ENCODE assay signal across 8 cellular contexts in the genomic region with DNA sequence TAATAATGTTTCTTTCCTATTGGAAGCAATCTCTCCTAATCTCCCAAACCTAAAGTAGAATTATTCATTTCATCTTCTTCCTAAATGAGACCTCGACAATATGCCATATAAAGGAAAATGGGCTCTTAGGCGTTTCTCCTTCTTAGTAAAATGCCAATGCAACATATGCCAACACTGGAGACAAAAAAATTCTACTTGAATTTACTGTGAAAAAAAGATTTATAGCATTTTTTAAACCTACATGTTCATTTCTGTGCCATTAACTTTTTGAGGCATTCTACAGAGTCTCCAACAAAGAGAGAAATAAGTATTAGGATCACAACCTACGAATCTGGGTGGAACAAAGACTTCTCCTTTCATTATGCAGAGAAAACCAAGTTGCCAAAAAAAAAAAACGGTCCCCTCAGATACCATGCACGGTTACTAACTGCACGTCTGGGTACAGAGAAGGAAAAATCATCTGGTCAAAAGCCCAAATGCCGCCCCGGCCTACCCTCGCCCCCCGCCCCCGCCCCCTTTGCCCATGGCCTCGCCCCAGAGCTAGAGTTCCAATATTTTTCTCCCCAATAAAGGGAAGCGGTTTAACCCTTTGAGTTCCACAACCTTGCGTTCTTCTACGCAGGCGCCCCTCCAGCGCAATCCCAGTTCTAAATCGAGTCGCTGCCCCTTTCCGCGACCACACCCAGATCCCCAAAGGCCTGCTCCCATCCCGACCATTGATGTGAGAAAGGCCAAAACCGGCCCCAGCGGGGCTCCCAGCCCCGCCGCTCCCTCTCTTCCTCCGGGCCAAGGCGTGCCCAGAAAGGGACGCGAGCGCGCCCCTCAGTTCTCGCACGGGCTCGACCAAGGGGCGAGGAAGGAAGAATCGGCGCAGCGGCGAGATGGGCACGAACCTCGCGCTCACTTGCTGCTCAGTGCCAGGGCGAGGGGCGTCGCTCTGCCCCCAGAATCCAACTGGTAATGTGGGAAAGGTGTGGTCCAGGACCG. TPM values are rescaled to one million over a fixed set of nuclear protein-coding genes. Genes with fewer than 3 reads are reported as not detected.
DNase-seq lines count a peak whose midpoint lies in the region; ATAC-seq and TF ChIP-seq lines count a peak whose summit lies in the region.

No MANE protein-coding gene starts in this region.

- no peaks in the 10 kb centered on the region for H4K20me1 ChIP-seq in HCT116 (ENCODE audit: insufficient read depth)

- no peaks in the 10 kb centered on the region for H3K27me3 ChIP-seq in HCT116 (ENCODE audit: insufficient read depth, low read length)
- no peaks in the 10 kb centered on the region for H3K27me3 ChIP-seq in foreskin keratinocyte

- TSS peak; percentile 79 for BruUV-seq in HCT116 (replicated peaks; lab: Mats Ljungman, UMichigan)

- H3K36me3 ChIP-seq in HCT116 (ENCODE audit: control insufficient read depth in 1 of 2, insufficient read depth in 2 of 2, low read length in 2 of 2) (no peaks in the 10 kb centered on the region), urinary bladder (ENCODE audit: insufficient read depth) (no peaks in the 10 kb centered on the region)

- intact Hi-C loops in HCT116 (cut with micrococcal nuclease): no loop called here
- intact Hi-C loops in activated T-helper 1 cell treated with anti-CD3 and anti-CD28 coated beads, Interleukin-12 subunit alpha, Interleukin-12 subunit beta, Interleukin-2, Interleukin-4 antibody, amounts not matched to agents 30 ng/mL and 10 ng/mL and 1 ng/mL, durations not matched to agents 14 hours and 24 hours and 36 hours (cut with micrococcal nuclease): loop anchor here (2.0 kb wide), 1 partner anchor 78 kb away; the partner anchor contains the start of gene CLCC1

- no peaks in the 10 kb centered on the region for H3K36me3 Mint-ChIP-seq in activated T-helper 1 cell treated with anti-CD3 and anti-CD28 coated beads, Interleukin-12 subunit alpha, Interleukin-12 subunit beta, Interleukin-2, Interleukin-4 antibody, amounts not matched to agents 30 ng/mL and 10 ng/mL and 1 ng/mL, durations not matched to agents 14 hours and 24 hours and 36 hours (ENCODE audit: low read depth)
- H3K36me3 Mint-ChIP-seq in nephron progenitor cell (ENCODE audit: low read depth): no peaks in the 10 kb centered on the region

- no peaks in the 10 kb centered on the region for H3K27me3 Mint-ChIP-seq in activated T-helper 1 cell treated with anti-CD3 and anti-CD28 coated beads, Interleukin-12 subunit alpha, Interleukin-12 subunit beta, Interleukin-2, Interleukin-4 antibody, amounts not matched to agents 30 ng/mL and 10 ng/mL and 1 ng/mL, durations not matched to agents 14 hours and 24 hours and 36 hours (ENCODE audit: insufficient read depth)
- peaks cover 10% of the 10 kb centered on the region for H3K27me3 Mint-ChIP-seq in nephron progenitor cell (ENCODE audit: low read depth, poor library complexity)

- peak overlapping the region; percentile 64 for H3K27ac ChIP-seq in HCT116 (ENCODE audit: low read depth, low read length)
- H3K27ac ChIP-seq in foreskin keratinocyte: peak overlapping the region; percentile 33
- H3K27ac ChIP-seq in urinary bladder (ENCODE audit: low read depth): peak overlapping the region; percentile 12

- CTCF ChIA-PET in HCT116 (lab: Charles Lee): interaction anchor here (1.0 kb wide), 1 partner anchor 13 kb away, joined by 4 read pairs; no protein-coding TSS in a partner anchor

- no peaks in the 10 kb centered on the region for H3K9me2 ChIP-seq in HCT116 (ENCODE audit: insufficient read depth)

- peak overlapping the region; percentile 80 for H3K27ac Mint-ChIP-seq in activated T-helper 1 cell treated with anti-CD3 and anti-CD28 coated beads, Interleukin-12 subunit alpha, Interleukin-12 subunit beta, Interleukin-2, Interleukin-4 antibody, amounts not matched to agents 30 ng/mL and 10 ng/mL and 1 ng/mL, durations not matched to agents 14 hours and 24 hours and 36 hours
- H3K27ac Mint-ChIP-seq in nephron progenitor cell: no peak overlapping the region

- no peak for TF ChIP-seq POLR2A in HCT116 (IDR thresholded peaks at IDR 0.05; ENCODE audit: borderline replicate concordance, extremely low read depth, insufficient read depth, insufficient read length)

- H3K4me1 ChIP-seq in HCT116 (ENCODE audit: control insufficient read depth in 1 of 2, insufficient read depth in 2 of 2, low read length in 2 of 2) (peaks cover 3 to 15% of the 10 kb centered on the region in 2 experiments; a peak in 3 of 4 replicates), foreskin keratinocyte (no peaks in the 10 kb centered on the region), urinary bladder (ENCODE audit: insufficient read depth) (no peaks in the 10 kb centered on the region)

- RAD21 ChIA-PET in HCT116 (lab: Charles Lee; ENCODE audit: low non-redundant PET in 1 of 2, low total read pairs in 2 of 2, uncharacterized antibody in 2 of 2, unreplicated experiment in 2 of 2): no interaction called here

- peak; percentile 64 for DNase-seq in NCI-H146 (lab: John Stamatoyannopoulos, UW)
- no peak for DNase-seq in NCI-H146 treated with DMSO at 0.1 percent for 48 hours (lab: John Stamatoyannopoulos, UW; ENCODE audit: unreplicated experiment)
- no peak for DNase-seq in HCT116 (ENCODE audit: low read depth, low spot score)
- peak; percentile 29 for DNase-seq in MV-4-11 (lab: John Stamatoyannopoulos, UW)
- DNase-seq in activated T-helper 1 cell treated with anti-CD3 and anti-CD28 coated beads, Interleukin-12 subunit alpha, Interleukin-12 subunit beta, Interleukin-2, Interleukin-4 antibody, amounts not matched to agents 30 ng/mL and 10 ng/mL and 1 ng/mL, durations not matched to agents 14 hours and 24 hours and 36 hours (ENCODE audit: low spot score): no peak
- DNase-seq in foreskin keratinocyte: peak in 1 of 2 donors; percentile 11
- DNase-seq in nephron progenitor cell: peak; percentile 47

- H3K4me3 Mint-ChIP-seq in activated T-helper 1 cell treated with anti-CD3 and anti-CD28 coated beads, Interleukin-12 subunit alpha, Interleukin-12 subunit beta, Interleukin-2, Interleukin-4 antibody, amounts not matched to agents 30 ng/mL and 10 ng/mL and 1 ng/mL, durations not matched to agents 14 hours and 24 hours and 36 hours: peak overlapping the region; percentile 91
- H3K4me3 Mint-ChIP-seq in nephron progenitor cell: peak overlapping the region; percentile 93

- no peaks in the 10 kb centered on the region for H3K9me3 ChIP-seq in HCT116 (ENCODE audit: control insufficient read depth in 1 of 2, insufficient read depth in 1 of 2, low read depth in 1 of 2, low read length in 2 of 2)

- WGBS in urinary bladder: 2% methylated on average over 47 of the region's 47 CpGs

- ATAC-seq in HCT116: peak; percentile 33
- ATAC-seq in foreskin keratinocyte: peak; percentile 23

- peaks cover 11% of the 10 kb centered on the region for H3K4me1 Mint-ChIP-seq in activated T-helper 1 cell treated with anti-CD3 and anti-CD28 coated beads, Interleukin-12 subunit alpha, Interleukin-12 subunit beta, Interleukin-2, Interleukin-4 antibody, amounts not matched to agents 30 ng/mL and 10 ng/mL and 1 ng/mL, durations not matched to agents 14 hours and 24 hours and 36 hours (ENCODE audit: low read depth)
- H3K4me1 Mint-ChIP-seq in nephron progenitor cell: peaks cover 16% of the 10 kb centered on the region

- no peaks in the 10 kb centered on the region for H3K9me3 Mint-ChIP-seq in activated T-helper 1 cell treated with anti-CD3 and anti-CD28 coated beads, Interleukin-12 subunit alpha, Interleukin-12 subunit beta, Interleukin-2, Interleukin-4 antibody, amounts not matched to agents 30 ng/mL and 10 ng/mL and 1 ng/mL, durations not matched to agents 14 hours and 24 hours and 36 hours
- no peaks in the 10 kb centered on the region for H3K9me3 Mint-ChIP-seq in nephron progenitor cell

- H2AFZ ChIP-seq in HCT116 (ENCODE audit: low read depth, low read length, poor library complexity, severe bottlenecking): no peak overlapping the region

- H3K9ac ChIP-seq in HCT116 (ENCODE audit: low read length): peak overlapping the region; percentile 78

- POLR2A ChIA-PET in HCT116 (lab: Charles Lee): interaction anchor here (0.6 to 1.0 kb wide), 3 partner anchors 14 to 275 kb away, joined by 4 read pairs; no protein-coding TSS in a partner anchor

- peaks cover 14% of the 10 kb centered on the region for H3K79me2 ChIP-seq in HCT116 (ENCODE audit: insufficient read depth, low read length)

- peak overlapping the region; percentile 99 for H3K4me2 ChIP-seq in HCT116 (ENCODE audit: low read length)

- TF ChIP-seq CTCF in HCT116 (IDR thresholded peaks at IDR 0.05 in 2 of 3, conservative IDR thresholded peaks at IDR 0.05 in 1 of 3; ENCODE audit: borderline replicate concordance in 1 of 3, insufficient read depth in 1 of 3, low read depth in 2 of 3, low read length in 2 of 3): no peak
- TF ChIP-seq CTCF in foreskin keratinocyte (conservative IDR thresholded peaks at IDR 0.05): no peak
- no peak for TF ChIP-seq CTCF in nephron progenitor cell (IDR thresholded peaks at IDR 0.05)

- H3K4me3 ChIP-seq in HCT116 (replicated peaks in 1 of 2; ENCODE audit: low read depth in 1 of 2, low read length in 2 of 2) (peak overlapping the region; percentile 87 to 97), urinary bladder (ENCODE audit: low read depth, low read length) (peak overlapping the region; percentile 86)

- no peak for TF ChIP-seq RAD21 in HCT116 (IDR thresholded peaks at IDR 0.05; ENCODE audit: low read depth)

TF ChIP-seq in HCT116, 20 proteins besides CTCF, POLR2A, EP300 and RAD21 (continues in another document):
- no peak for TF ChIP-seq ZFX (IDR thresholded peaks at IDR 0.05)

RNA-seq across cellular contexts. Expression of gene WDR47, which starts 1.0 kb away (rescaled TPM):
- total RNA-seq in HCT116 (2021; ENCODE audit: unreplicated experiment) (9.3 TPM), foreskin keratinocyte (20.0 and 22.4 TPM in 2 replicates), urinary bladder (21.0 TPM)
- 3.1 and 4.5 TPM in 2 replicates for polyA plus RNA-seq in HCT116 (2012)
- 11.5 and 14.4 TPM in 2 replicates for total RNA-seq in activated T-helper 1 cell treated with anti-CD3 and anti-CD28 coated beads, Interleukin-12 subunit alpha, Interleukin-12 subunit beta, Interleukin-2, Interleukin-4 antibody, amounts not matched to agents 30 ng/mL and 10 ng/mL and 1 ng/mL, durations not matched to agents 14 hours and 24 hours and 36 hours
- polyA plus RNA-seq in foreskin keratinocyte (4.9 and 5.8 TPM in 2 replicates), urinary bladder (10.5 TPM)

RNA-seq across cellular contexts. Expression of gene TAF13, which starts 34.9 kb away (rescaled TPM):
- 27.3 TPM for total RNA-seq in HCT116 (2021; ENCODE audit: unreplicated experiment)
- 11.8 and 13.7 TPM in 2 replicates for polyA plus RNA-seq in HCT116 (2012)
- total RNA-seq in activated T-helper 1 cell treated with anti-CD3 and anti-CD28 coated beads, Interleukin-12 subunit alpha, Interleukin-12 subunit beta, Interleukin-2, Interleukin-4 antibody, amounts not matched to agents 30 ng/mL and 10 ng/mL and 1 ng/mL, durations not matched to agents 14 hours and 24 hours and 36 hours: 28.8 and 32.6 TPM in 2 replicates
- 59.0 and 65.6 TPM in 2 replicates for total RNA-seq in foreskin keratinocyte
- 38.8 and 39.3 TPM in 2 replicates for polyA plus RNA-seq in foreskin keratinocyte
- 55.9 TPM for total RNA-seq in urinary bladder
- 31.3 TPM for polyA plus RNA-seq in urinary bladder

RNA-seq across cellular contexts. Expression of gene TMEM167B, which starts 49.6 kb away (rescaled TPM):
- total RNA-seq in HCT116 (2021; ENCODE audit: unreplicated experiment) (21.4 TPM), foreskin keratinocyte (16.2 and 17.0 TPM in 2 replicates), urinary bladder (43.1 TPM)
- 12.7 and 14.2 TPM in 2 replicates for polyA plus RNA-seq in HCT116 (2012)
- 26.2 and 27.6 TPM in 2 replicates for total RNA-seq in activated T-helper 1 cell treated with anti-CD3 and anti-CD28 coated beads, Interleukin-12 subunit alpha, Interleukin-12 subunit beta, Interleukin-2, Interleukin-4 antibody, amounts not matched to agents 30 ng/mL and 10 ng/mL and 1 ng/mL, durations not matched to agents 14 hours and 24 hours and 36 hours
- polyA plus RNA-seq in foreskin keratinocyte (8.6 TPM in 2 replicates), urinary bladder (32.8 TPM)

Comparison
In these comparisons a context has a peak if more than half of its experiments do, and no peak if none do; other contexts are left out.
1. DNase-seq: peak in NCI-H146 (single experiment), MV-4-11 (single experiment) and nephron progenitor cell (single experiment); none in NCI-H146 treated with DMSO at 0.1 percent for 48 hours (single experiment), HCT116 (single experiment) and activated T-helper 1 cell treated with anti-CD3 and anti-CD28 coated beads, Interleukin-12 subunit alpha, Interleukin-12 subunit beta, Interleukin-2, Interleukin-4 antibody, amounts not matched to agents 30 ng/mL and 10 ng/mL and 1 ng/mL, durations not matched to agents 14 hours and 24 hours and 36 hours (single experiment).
2. H3K27ac ChIP-seq: peak in every context shown above with its lines; median percentile 64 in HCT116; 33 in foreskin keratinocyte; 12 in urinary bladder.